In genomic region chr5:111602817-111603445, GRCh38 we compare ENCODE assay signal across 21 cellular contexts.
"Had no signal": no experiment of that assay in that cellular context is flagged by ENCODE, and none has a peak within 500 bp of the region (broad histone marks: within the 10 kb centered on the region; RNA-seq: fewer than 3 reads in every experiment).

No MANE protein-coding gene starts in this region.

- H3K9me3 Mint-ChIP-seq: endodermal cell had no signal

- H3K27ac ChIP-seq: colonic mucosa, heart left ventricle, left ventricle myocardium inferior, neutrophil, sigmoid colon, skin epidermis, stomach, thoracic aorta, transverse colon had no signal

- H3K9me3 ChIP-seq: colonic mucosa, heart left ventricle, left ventricle myocardium inferior, neutrophil, sigmoid colon, stomach, thoracic aorta, transverse colon had no signal

- H3K27me3 ChIP-seq: colonic mucosa, heart left ventricle, neutrophil, sigmoid colon, stomach, transverse colon had no signal

- H3K27ac Mint-ChIP-seq: endodermal cell; naive thymus-derived CD4-positive, alpha-beta T cell had no signal

- H3K36me3 Mint-ChIP-seq: naive thymus-derived CD4-positive, alpha-beta T cell had no signal

- H3K4me3 Mint-ChIP-seq: endodermal cell; naive thymus-derived CD4-positive, alpha-beta T cell had no signal

- DNase-seq: colonic mucosa; dermis blood vessel endothelial cell; endodermal cell; erythroblast; heart left ventricle; hypothalamus; left ventricle myocardium inferior; mesendoderm; naive thymus-derived CD4-positive, alpha-beta T cell; posterior cingulate gyrus; sigmoid colon; stimulated activated CD4-positive, alpha-beta T cell treated with anti-CD3 and anti-CD28 coated beads, Interleukin-2, amount 100 ng/mL, for 24 hours; stimulated activated CD4-positive, alpha-beta T cell treated with anti-CD3 and anti-CD28 coated beads, Interleukin-4, amount 100 ng/mL, for 4 hours; stimulated activated naive CD4-positive, alpha-beta T cell; stomach; substantia nigra; transverse colon had no signal

- ATAC-seq: heart left ventricle; naive thymus-derived CD4-positive, alpha-beta T cell had no signal

- H3K4me3 ChIP-seq: colonic mucosa, heart left ventricle, left ventricle myocardium inferior, lung, sigmoid colon, skin epidermis, stomach, thoracic aorta, transverse colon had no signal

- H3K4me1 ChIP-seq: colonic mucosa, heart left ventricle, left ventricle myocardium inferior, sigmoid colon, stomach, transverse colon had no signal

- H3K36me3 ChIP-seq: colonic mucosa, heart left ventricle, left ventricle myocardium inferior, neutrophil, sigmoid colon, stomach, thoracic aorta, transverse colon had no signal

- H3K4me1 Mint-ChIP-seq: naive thymus-derived CD4-positive, alpha-beta T cell had no signal
